In genomic region chr20:19543114-19543513, GRCh38 we compare ENCODE assay signal across 19 cellular contexts.
"Had no signal": no experiment of that assay in that cellular context is flagged by ENCODE, and none has a peak within 500 bp of the region (broad histone marks: within the 10 kb centered on the region; RNA-seq: fewer than 3 reads in every experiment).

No MANE protein-coding gene starts in this region.

- H3K4me1 ChIP-seq: adrenal gland, gastroesophageal sphincter, heart left ventricle, left ventricle myocardium inferior, spleen, uterus had no signal

- H3K4me1 Mint-ChIP-seq: T-helper 17 cell had no signal

- ATAC-seq: esophagus mucosa, gastroesophageal sphincter, heart left ventricle, T-helper 17 cell had no signal

- H3K36me3 ChIP-seq: adrenal gland, gastroesophageal sphincter, heart left ventricle, left ventricle myocardium inferior, spleen, tibial nerve, uterus, WERI-Rb-1 had no signal

- H3K27ac ChIP-seq: adrenal gland, gastroesophageal sphincter, heart left ventricle, left ventricle myocardium inferior, spleen, tibial nerve, uterus, WERI-Rb-1 had no signal

- H3K9me3 ChIP-seq: adrenal gland, gastroesophageal sphincter, heart left ventricle, left ventricle myocardium inferior, spleen, tibial nerve, uterus had no signal

- H3K27ac Mint-ChIP-seq: activated T-helper 1 cell treated with anti-CD3 and anti-CD28 coated beads, Interleukin-12 subunit alpha, Interleukin-12 subunit beta, Interleukin-2, Interleukin-4 antibody, amounts not matched to agents 30 ng/mL and 10 ng/mL and 1 ng/mL, durations not matched to agents 14 hours and 24 hours and 36 hours; dendritic cell treated with granulocyte-macrophage colony-stimulating factor and Interleukin-4, amounts not matched to agents 40 ng/mL and 50 ng/mL, for 4 days; T-helper 17 cell had no signal

- DNase-seq: activated CD4-positive, alpha-beta T cell treated with anti-CD3 and anti-CD28 coated beads for 4 hours; activated CD8-positive, alpha-beta memory T cell treated with anti-CD3 and anti-CD28 coated beads, Interleukin-2, amount 50 U/mL, for 4 hours; adrenal gland; effector CD8-positive, alpha-beta T cell; heart left ventricle; left ventricle myocardium inferior; mammary epithelial cell; midbrain; occipital lobe; posterior cingulate gyrus; spleen; T-helper 17 cell; uterus; WERI-Rb-1 had no signal

- H3K27me3 Mint-ChIP-seq: dendritic cell treated with granulocyte-macrophage colony-stimulating factor and Interleukin-4, amounts not matched to agents 40 ng/mL and 50 ng/mL, for 4 days had no signal

- H3K27me3 ChIP-seq: adrenal gland, gastroesophageal sphincter, spleen, tibial nerve, uterus had no signal

- H3K9me3 Mint-ChIP-seq: activated T-helper 1 cell treated with anti-CD3 and anti-CD28 coated beads, Interleukin-12 subunit alpha, Interleukin-12 subunit beta, Interleukin-2, Interleukin-4 antibody, amounts not matched to agents 30 ng/mL and 10 ng/mL and 1 ng/mL, durations not matched to agents 14 hours and 24 hours and 36 hours; dendritic cell treated with granulocyte-macrophage colony-stimulating factor and Interleukin-4, amounts not matched to agents 40 ng/mL and 50 ng/mL, for 4 days had no signal

- H3K4me3 ChIP-seq: adrenal gland, gastroesophageal sphincter, heart left ventricle, left ventricle myocardium inferior, spleen, tibial nerve, uterus had no signal

- H3K4me3 Mint-ChIP-seq: activated T-helper 1 cell treated with anti-CD3 and anti-CD28 coated beads, Interleukin-12 subunit alpha, Interleukin-12 subunit beta, Interleukin-2, Interleukin-4 antibody, amounts not matched to agents 30 ng/mL and 10 ng/mL and 1 ng/mL, durations not matched to agents 14 hours and 24 hours and 36 hours; dendritic cell treated with granulocyte-macrophage colony-stimulating factor and Interleukin-4, amounts not matched to agents 40 ng/mL and 50 ng/mL, for 4 days; T-helper 17 cell had no signal
